ENCODE assay signal across 19 cellular contexts in the genomic region with DNA sequence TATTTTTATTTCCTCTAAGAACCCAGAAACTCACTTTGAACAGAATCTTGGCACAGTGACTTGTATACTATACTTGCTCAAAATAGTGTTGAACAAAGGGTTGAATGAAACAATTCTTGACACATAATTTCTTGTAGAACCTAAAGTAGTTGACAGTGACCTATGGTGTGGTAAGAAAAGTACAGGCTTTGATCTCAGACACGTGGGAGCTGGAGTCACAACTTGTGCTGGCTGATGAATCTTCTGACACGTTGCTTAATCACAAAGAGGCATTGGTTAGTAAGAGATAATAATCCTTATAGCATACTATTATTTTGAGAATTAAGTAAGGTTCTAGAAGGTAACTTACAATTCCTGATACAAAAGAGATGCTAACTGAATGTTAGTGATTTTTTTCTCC. TPM values are rescaled to one million over a fixed set of nuclear protein-coding genes. Genes with fewer than 3 reads are reported as not detected.
DNase-seq lines count a peak whose midpoint lies in the region; ATAC-seq and TF ChIP-seq lines count a peak whose summit lies in the region.
"Had no signal": no experiment of that assay in that cellular context is flagged by ENCODE, and none has a peak within 500 bp of the region (broad histone marks: within the 10 kb centered on the region; RNA-seq: fewer than 3 reads in every experiment).

No MANE protein-coding gene starts in this region.

- no peak overlapping the region for H3K27ac Mint-ChIP-seq in activated CD8-positive, alpha-beta T cell treated with anti-CD3 and anti-CD28 coated beads, Interleukin-2, amount 10 ng/mL, durations not matched to agents 7 days and 5 days
- H3K27ac Mint-ChIP-seq in stimulated activated naive CD8-positive, alpha-beta T cell treated with anti-CD3 and anti-CD28 coated beads, Interleukin-15, amount 100 ng/mL, for 72 hours = no peak overlapping the region
- H3K27ac Mint-ChIP-seq: activated CD8-positive, alpha-beta memory T cell treated with anti-CD3 and anti-CD28 coated beads, Interleukin-2, amount 10 ng/mL, durations not matched to agents 7 days and 5 days; IgD-negative memory B cell; stimulated activated naive B cell treated with anti-CD40 and anti-IgM and Interleukin-4, amounts not matched to agents 10 μg/mL and 1 μg/mL and 100 μg/mL, for 72 hours had no signal

- no peaks in the 10 kb centered on the region for H4K20me1 ChIP-seq in hepatocyte (ENCODE audit: insufficient read depth, poor library complexity, severe bottlenecking)

- H3K4me3 Mint-ChIP-seq in activated CD8-positive, alpha-beta T cell treated with anti-CD3 and anti-CD28 coated beads, Interleukin-2, amount 10 ng/mL, durations not matched to agents 7 days and 5 days = no peak overlapping the region
- H3K4me3 Mint-ChIP-seq in stimulated activated naive CD8-positive, alpha-beta T cell treated with anti-CD3 and anti-CD28 coated beads, Interleukin-15, amount 100 ng/mL, for 72 hours = no peak overlapping the region
- H3K4me3 Mint-ChIP-seq: activated CD8-positive, alpha-beta memory T cell treated with anti-CD3 and anti-CD28 coated beads, Interleukin-2, amount 10 ng/mL, durations not matched to agents 7 days and 5 days; IgD-negative memory B cell; stimulated activated naive B cell treated with anti-CD40 and anti-IgM and Interleukin-4, amounts not matched to agents 10 μg/mL and 1 μg/mL and 100 μg/mL, for 72 hours had no signal

- no peaks in the 10 kb centered on the region for H3K27me3 Mint-ChIP-seq in activated CD8-positive, alpha-beta T cell treated with anti-CD3 and anti-CD28 coated beads, Interleukin-2, amount 10 ng/mL, durations not matched to agents 7 days and 5 days (ENCODE audit: low read depth)
- H3K27me3 Mint-ChIP-seq in stimulated activated naive CD8-positive, alpha-beta T cell treated with anti-CD3 and anti-CD28 coated beads, Interleukin-15, amount 100 ng/mL, for 72 hours = no peaks in the 10 kb centered on the region
- H3K27me3 Mint-ChIP-seq: activated CD8-positive, alpha-beta memory T cell treated with anti-CD3 and anti-CD28 coated beads, Interleukin-2, amount 10 ng/mL, durations not matched to agents 7 days and 5 days; IgD-negative memory B cell; stimulated activated naive B cell treated with anti-CD40 and anti-IgM and Interleukin-4, amounts not matched to agents 10 μg/mL and 1 μg/mL and 100 μg/mL, for 72 hours had no signal

- DNase-seq in stimulated activated CD4-positive, alpha-beta T cell treated with anti-CD3 and anti-CD28 coated beads, Interleukin-1b, Interleukin-23, amount 100 ng/mL, for 48 hours = peak; percentile 19
- no peak for DNase-seq in stimulated activated CD4-positive, alpha-beta T cell treated with anti-CD3 and anti-CD28 coated beads, Interleukin-4, amount 100 ng/mL, for 24 hours
- no peak for DNase-seq in activated CD8-positive, alpha-beta T cell treated with anti-CD3 and anti-CD28 coated beads, Interleukin-2, amount 10 ng/mL, durations not matched to agents 7 days and 5 days
- DNase-seq in epithelial cell of esophagus (ENCODE audit: low read depth) = peak; percentile 70
- DNase-seq in stimulated activated naive CD8-positive, alpha-beta T cell treated with anti-CD3 and anti-CD28 coated beads, Interleukin-15, amount 100 ng/mL, for 72 hours = no peak
- DNase-seq in GM19238 (ENCODE audit: insufficient read length, low spot score) = no peak
- no peak for DNase-seq in hepatocyte (ENCODE audit: low spot score)
- DNase-seq: activated CD8-positive, alpha-beta memory T cell treated with anti-CD3 and anti-CD28 coated beads, Interleukin-2, amount 10 ng/mL, durations not matched to agents 7 days and 5 days; amygdala; caudate nucleus; MG63; NCI-H748 treated with DMSO at 0.1 percent for 48 hours; SHP77; stimulated activated naive B cell treated with anti-CD40 and anti-IgM and Interleukin-4, amounts not matched to agents 10 μg/mL and 1 μg/mL and 100 μg/mL, for 72 hours had no signal

- no peaks in the 10 kb centered on the region for H3K27me3 ChIP-seq in hepatocyte
- H3K27me3 ChIP-seq: MG63, vagina had no signal

- no peak overlapping the region for H2AFZ ChIP-seq in hepatocyte

- no peaks in the 10 kb centered on the region for H3K9me3 ChIP-seq in hepatocyte (ENCODE audit: low read depth)
- H3K9me3 ChIP-seq: MG63, thoracic aorta, vagina had no signal

- POLR2A ChIA-PET in activated CD8-positive, alpha-beta T cell treated with anti-CD3 and anti-CD28 coated beads, Interleukin-2, amount 10 ng/mL, durations not matched to agents 7 days and 5 days (lab: Charles Lee) = no interaction called here

- no peak overlapping the region for H3K4me3 ChIP-seq in epithelial cell of esophagus (ENCODE audit: low read length)
- no peak overlapping the region for H3K4me3 ChIP-seq in hepatocyte
- H3K4me3 ChIP-seq: MG63, thoracic aorta, vagina had no signal

- peak; percentile 55 for ATAC-seq in activated CD8-positive, alpha-beta T cell treated with anti-CD3 and anti-CD28 coated beads, Interleukin-2, amount 10 ng/mL, durations not matched to agents 7 days and 5 days
- ATAC-seq in stimulated activated naive CD8-positive, alpha-beta T cell treated with anti-CD3 and anti-CD28 coated beads, Interleukin-15, amount 100 ng/mL, for 72 hours = peak; percentile 76
- ATAC-seq in GM18873 (IDR thresholded peaks at IDR 0.05; ENCODE audit: low FRiP score, unreplicated experiment) = no peak
- ATAC-seq: activated CD8-positive, alpha-beta memory T cell treated with anti-CD3 and anti-CD28 coated beads, Interleukin-2, amount 10 ng/mL, durations not matched to agents 7 days and 5 days; stimulated activated naive B cell treated with anti-CD40 and anti-IgM and Interleukin-4, amounts not matched to agents 10 μg/mL and 1 μg/mL and 100 μg/mL, for 72 hours had no signal

- no peaks in the 10 kb centered on the region for H3K9me2 ChIP-seq in hepatocyte (replicated peaks; ENCODE audit: insufficient read depth)

- H3K79me2 ChIP-seq in hepatocyte = no peaks in the 10 kb centered on the region

- no peaks in the 10 kb centered on the region for H3K36me3 Mint-ChIP-seq in activated CD8-positive, alpha-beta T cell treated with anti-CD3 and anti-CD28 coated beads, Interleukin-2, amount 10 ng/mL, durations not matched to agents 7 days and 5 days (ENCODE audit: low read depth)
- H3K36me3 Mint-ChIP-seq: activated CD8-positive, alpha-beta memory T cell treated with anti-CD3 and anti-CD28 coated beads, Interleukin-2, amount 10 ng/mL, durations not matched to agents 7 days and 5 days; IgD-negative memory B cell had no signal

- H3K36me3 ChIP-seq in hepatocyte (replicated peaks; ENCODE audit: insufficient read depth, low read depth) = no peaks in the 10 kb centered on the region
- H3K36me3 ChIP-seq: MG63, thoracic aorta, vagina had no signal

- no peak for TF ChIP-seq CTCF in epithelial cell of esophagus (IDR thresholded peaks at IDR 0.05; ENCODE audit: insufficient read depth, low read depth, low read length, missing control alignments)
- no peak for TF ChIP-seq CTCF in hepatocyte (IDR thresholded peaks at IDR 0.05; ENCODE audit: poor library complexity)

- no peak overlapping the region for H3K27ac ChIP-seq in hepatocyte
- H3K27ac ChIP-seq: C4-2B, thoracic aorta, vagina had no signal

- no peaks in the 10 kb centered on the region for H3K4me1 ChIP-seq in hepatocyte (ENCODE audit: insufficient read depth)
- H3K4me1 ChIP-seq: vagina had no signal

- no peaks in the 10 kb centered on the region for H3K9me3 Mint-ChIP-seq in activated CD8-positive, alpha-beta T cell treated with anti-CD3 and anti-CD28 coated beads, Interleukin-2, amount 10 ng/mL, durations not matched to agents 7 days and 5 days (ENCODE audit: insufficient read depth)
- no peaks in the 10 kb centered on the region for H3K9me3 Mint-ChIP-seq in stimulated activated naive CD8-positive, alpha-beta T cell treated with anti-CD3 and anti-CD28 coated beads, Interleukin-15, amount 100 ng/mL, for 72 hours

- WGBS in hepatocyte (ENCODE audit: low lambda C conversion rate, missing lambda C conversion rate) = 69% methylated on average over 2 of the region's 2 CpGs

- H3K4me1 Mint-ChIP-seq in activated CD8-positive, alpha-beta T cell treated with anti-CD3 and anti-CD28 coated beads, Interleukin-2, amount 10 ng/mL, durations not matched to agents 7 days and 5 days (ENCODE audit: low read depth) = peaks cover 10% of the 10 kb centered on the region
- H3K4me1 Mint-ChIP-seq in stimulated activated naive CD8-positive, alpha-beta T cell treated with anti-CD3 and anti-CD28 coated beads, Interleukin-15, amount 100 ng/mL, for 72 hours = peaks cover 13% of the 10 kb centered on the region
- H3K4me1 Mint-ChIP-seq: activated CD8-positive, alpha-beta memory T cell treated with anti-CD3 and anti-CD28 coated beads, Interleukin-2, amount 10 ng/mL, durations not matched to agents 7 days and 5 days had no signal

- H3K4me2 ChIP-seq in hepatocyte = no peak overlapping the region

- CTCF ChIA-PET in activated CD8-positive, alpha-beta T cell treated with anti-CD3 and anti-CD28 coated beads, Interleukin-2, amount 10 ng/mL, durations not matched to agents 7 days and 5 days (lab: Charles Lee) = no interaction called here

RNA-seq across cellular contexts. Expression of a gene that starts 30.6 kb away (rescaled TPM):
- 10 to 100 TPM; 38.8 to 39.2 TPM for total RNA-seq in activated CD8-positive, alpha-beta T cell treated with anti-CD3 and anti-CD28 coated beads, Interleukin-2, amount 10 ng/mL, durations not matched to agents 7 days and 5 days
- 44.4 and 48.0 TPM in 2 replicates for total RNA-seq in hepatocyte
- 13.7 and 19.0 TPM in 2 replicates for polyA plus RNA-seq in hepatocyte

Comparison
In these comparisons a context has a peak if more than half of its experiments do, and no peak if none do; other contexts are left out.
1. DNase-seq: peak in stimulated activated CD4-positive, alpha-beta T cell treated with anti-CD3 and anti-CD28 coated beads, Interleukin-1b, Interleukin-23, amount 100 ng/mL, for 48 hours (single experiment) and epithelial cell of esophagus (single experiment); none in stimulated activated CD4-positive, alpha-beta T cell treated with anti-CD3 and anti-CD28 coated beads, Interleukin-4, amount 100 ng/mL, for 24 hours (single experiment), activated CD8-positive, alpha-beta T cell treated with anti-CD3 and anti-CD28 coated beads, Interleukin-2, amount 10 ng/mL, durations not matched to agents 7 days and 5 days (single experiment), stimulated activated naive CD8-positive, alpha-beta T cell treated with anti-CD3 and anti-CD28 coated beads, Interleukin-15, amount 100 ng/mL, for 72 hours (0 of 2), GM19238 (single experiment) and hepatocyte (single experiment).